In the genomic region with DNA sequence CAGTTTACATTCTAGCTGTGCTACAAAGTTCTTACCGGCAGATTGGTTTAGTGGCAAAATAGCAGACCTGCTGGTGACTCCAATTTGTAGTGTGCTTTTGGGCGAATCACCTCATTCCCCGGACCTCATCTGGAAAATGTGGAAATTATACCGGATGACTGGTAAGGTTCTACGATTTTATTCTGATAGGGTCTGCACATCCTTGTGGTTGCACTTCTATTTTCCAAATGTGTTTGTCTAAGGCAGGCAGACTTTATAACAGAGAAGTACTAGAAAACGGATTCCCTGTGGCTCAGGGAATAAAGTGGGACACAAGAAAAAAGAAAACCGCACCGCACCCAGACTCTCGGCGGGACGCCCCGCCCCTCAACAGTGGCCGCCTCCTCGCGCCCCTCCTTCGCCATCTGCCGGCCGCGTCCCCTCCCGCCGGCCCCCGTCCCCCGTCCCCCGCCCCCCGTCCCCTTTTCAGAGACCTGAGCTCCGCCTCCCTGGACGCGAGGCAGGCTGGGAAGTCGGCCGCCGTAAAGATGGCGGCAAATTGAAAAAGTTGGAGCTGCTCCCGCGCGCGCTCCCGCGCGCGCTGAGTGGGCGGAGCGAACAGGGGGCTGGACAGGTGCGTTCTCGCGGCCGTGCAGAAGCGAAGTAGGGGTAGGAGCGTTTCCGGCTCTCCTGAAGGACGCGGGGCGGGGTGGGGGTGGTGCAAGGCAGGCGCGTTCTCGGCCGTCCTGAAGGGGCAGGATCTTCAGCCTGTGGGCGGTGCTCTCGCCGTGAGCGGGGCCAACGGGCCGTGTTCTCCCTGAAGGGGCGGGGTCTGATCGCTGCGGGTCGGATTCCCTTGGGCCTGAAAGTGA, we compare ENCODE assay signal across 1 cellular context.
TF ChIP-seq lines count a peak whose summit lies in the region.

No MANE protein-coding gene starts in this region.

TF ChIP-seq in HepG2, 621 proteins besides CTCF, POLR2A, EP300 and RAD21 (continued from another document and continues in another):
- TF ChIP-seq ZBTB40 (IDR thresholded peaks at IDR 0.05) (no peak), ZBTB40 (CRISPR knock-in tag; IDR thresholded peaks at IDR 0.05) (no peak; the same call in 1 of the 2 replicates), SRY (CRISPR knock-in tag; IDR thresholded peaks at IDR 0.05) (no peak), MAF1 (CRISPR knock-in tag; IDR thresholded peaks at IDR 0.05; ENCODE audit: borderline replicate concordance) (no peak), ZNF556 (CRISPR knock-in tag; IDR thresholded peaks at IDR 0.05; ENCODE audit: borderline replicate concordance) (no peak), KAT2B (IDR thresholded peaks at IDR 0.05; ENCODE audit: borderline replicate concordance, low read depth, low read length) (no peak), ZNF562 (CRISPR knock-in tag; IDR thresholded peaks at IDR 0.05; ENCODE audit: borderline replicate concordance) (no peak), ZNF772 (CRISPR knock-in tag; IDR thresholded peaks at IDR 0.05) (no peak), HNRNPL (IDR thresholded peaks at IDR 0.05; ENCODE audit: low read depth, low read length) (no peak), ZNF605 (CRISPR knock-in tag; IDR thresholded peaks at IDR 0.05) (no peak), STAG1 (CRISPR knock-in tag; IDR thresholded peaks at IDR 0.05) (no peak), ZNF33A (CRISPR knock-in tag; IDR thresholded peaks at IDR 0.05; ENCODE audit: borderline replicate concordance) (no peak), NAIF1 (CRISPR knock-in tag; IDR thresholded peaks at IDR 0.05; ENCODE audit: borderline replicate concordance) (no peak), HNF1B (CRISPR knock-in tag; IDR thresholded peaks at IDR 0.05) (no peak), ZBTB3 (CRISPR knock-in tag; IDR thresholded peaks at IDR 0.05; ENCODE audit: borderline replicate concordance, low read depth) (no peak), HOXA7 (CRISPR knock-in tag; IDR thresholded peaks at IDR 0.05) (no peak), RELA (CRISPR knock-in tag; IDR thresholded peaks at IDR 0.05) (no peak), NCOA1 (CRISPR knock-in tag; IDR thresholded peaks at IDR 0.05) (no peak), CERS6 (CRISPR knock-in tag; IDR thresholded peaks at IDR 0.05) (no peak), SATB2 (CRISPR knock-in tag; IDR thresholded peaks at IDR 0.05) (no peak), KLF12 (CRISPR knock-in tag; IDR thresholded peaks at IDR 0.05; ENCODE audit: borderline replicate concordance) (no peak), ZNF567 (CRISPR knock-in tag; IDR thresholded peaks at IDR 0.05; ENCODE audit: borderline replicate concordance) (no peak), ZBTB38 (CRISPR knock-in tag; IDR thresholded peaks at IDR 0.05) (no peak), ZNF570 (CRISPR knock-in tag; IDR thresholded peaks at IDR 0.05; ENCODE audit: borderline replicate concordance) (no peak), ZNF781 (CRISPR knock-in tag; IDR thresholded peaks at IDR 0.05; ENCODE audit: borderline replicate concordance, not compliant biosample characterization) (no peak), KDM4B (CRISPR knock-in tag; IDR thresholded peaks at IDR 0.05) (no peak), BCL3 (CRISPR knock-in tag; IDR thresholded peaks at IDR 0.05) (no peak), DNMT1 (CRISPR knock-in tag; IDR thresholded peaks at IDR 0.05) (no peak)
- TF ChIP-seq, protein P1, sequence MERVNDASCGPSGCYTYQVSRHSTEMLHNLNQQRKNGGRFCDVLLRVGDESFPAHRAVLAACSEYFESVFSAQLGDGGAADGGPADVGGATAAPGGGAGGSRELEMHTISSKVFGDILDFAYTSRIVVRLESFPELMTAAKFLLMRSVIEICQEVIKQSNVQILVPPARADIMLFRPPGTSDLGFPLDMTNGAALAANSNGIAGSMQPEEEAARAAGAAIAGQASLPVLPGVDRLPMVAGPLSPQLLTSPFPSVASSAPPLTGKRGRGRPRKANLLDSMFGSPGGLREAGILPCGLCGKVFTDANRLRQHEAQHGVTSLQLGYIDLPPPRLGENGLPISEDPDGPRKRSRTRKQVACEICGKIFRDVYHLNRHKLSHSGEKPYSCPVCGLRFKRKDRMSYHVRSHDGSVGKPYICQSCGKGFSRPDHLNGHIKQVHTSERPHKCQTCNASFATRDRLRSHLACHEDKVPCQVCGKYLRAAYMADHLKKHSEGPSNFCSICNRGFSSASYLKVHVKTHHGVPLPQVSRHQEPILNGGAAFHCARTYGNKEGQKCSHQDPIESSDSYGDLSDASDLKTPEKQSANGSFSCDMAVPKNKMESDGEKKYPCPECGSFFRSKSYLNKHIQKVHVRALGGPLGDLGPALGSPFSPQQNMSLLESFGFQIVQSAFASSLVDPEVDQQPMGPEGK (CRISPR knock-in tag; IDR thresholded peaks at IDR 0.05): no peak; the same call in 1 of the 2 replicates
- TF ChIP-seq, protein P2, sequence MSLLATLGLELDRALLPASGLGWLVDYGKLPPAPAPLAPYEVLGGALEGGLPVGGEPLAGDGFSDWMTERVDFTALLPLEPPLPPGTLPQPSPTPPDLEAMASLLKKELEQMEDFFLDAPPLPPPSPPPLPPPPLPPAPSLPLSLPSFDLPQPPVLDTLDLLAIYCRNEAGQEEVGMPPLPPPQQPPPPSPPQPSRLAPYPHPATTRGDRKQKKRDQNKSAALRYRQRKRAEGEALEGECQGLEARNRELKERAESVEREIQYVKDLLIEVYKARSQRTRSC (CRISPR knock-in tag; IDR thresholded peaks at IDR 0.05; ENCODE audit: low read depth): no peak
- TF ChIP-seq, protein P3, sequence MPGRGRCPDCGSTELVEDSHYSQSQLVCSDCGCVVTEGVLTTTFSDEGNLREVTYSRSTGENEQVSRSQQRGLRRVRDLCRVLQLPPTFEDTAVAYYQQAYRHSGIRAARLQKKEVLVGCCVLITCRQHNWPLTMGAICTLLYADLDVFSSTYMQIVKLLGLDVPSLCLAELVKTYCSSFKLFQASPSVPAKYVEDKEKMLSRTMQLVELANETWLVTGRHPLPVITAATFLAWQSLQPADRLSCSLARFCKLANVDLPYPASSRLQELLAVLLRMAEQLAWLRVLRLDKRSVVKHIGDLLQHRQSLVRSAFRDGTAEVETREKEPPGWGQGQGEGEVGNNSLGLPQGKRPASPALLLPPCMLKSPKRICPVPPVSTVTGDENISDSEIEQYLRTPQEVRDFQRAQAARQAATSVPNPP (CRISPR knock-in tag; IDR thresholded peaks at IDR 0.05): no peak
- TF ChIP-seq, protein P4, sequence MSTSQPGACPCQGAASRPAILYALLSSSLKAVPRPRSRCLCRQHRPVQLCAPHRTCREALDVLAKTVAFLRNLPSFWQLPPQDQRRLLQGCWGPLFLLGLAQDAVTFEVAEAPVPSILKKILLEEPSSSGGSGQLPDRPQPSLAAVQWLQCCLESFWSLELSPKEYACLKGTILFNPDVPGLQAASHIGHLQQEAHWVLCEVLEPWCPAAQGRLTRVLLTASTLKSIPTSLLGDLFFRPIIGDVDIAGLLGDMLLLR (CRISPR knock-in tag; IDR thresholded peaks at IDR 0.05): no peak
- TF ChIP-seq, protein P5, sequence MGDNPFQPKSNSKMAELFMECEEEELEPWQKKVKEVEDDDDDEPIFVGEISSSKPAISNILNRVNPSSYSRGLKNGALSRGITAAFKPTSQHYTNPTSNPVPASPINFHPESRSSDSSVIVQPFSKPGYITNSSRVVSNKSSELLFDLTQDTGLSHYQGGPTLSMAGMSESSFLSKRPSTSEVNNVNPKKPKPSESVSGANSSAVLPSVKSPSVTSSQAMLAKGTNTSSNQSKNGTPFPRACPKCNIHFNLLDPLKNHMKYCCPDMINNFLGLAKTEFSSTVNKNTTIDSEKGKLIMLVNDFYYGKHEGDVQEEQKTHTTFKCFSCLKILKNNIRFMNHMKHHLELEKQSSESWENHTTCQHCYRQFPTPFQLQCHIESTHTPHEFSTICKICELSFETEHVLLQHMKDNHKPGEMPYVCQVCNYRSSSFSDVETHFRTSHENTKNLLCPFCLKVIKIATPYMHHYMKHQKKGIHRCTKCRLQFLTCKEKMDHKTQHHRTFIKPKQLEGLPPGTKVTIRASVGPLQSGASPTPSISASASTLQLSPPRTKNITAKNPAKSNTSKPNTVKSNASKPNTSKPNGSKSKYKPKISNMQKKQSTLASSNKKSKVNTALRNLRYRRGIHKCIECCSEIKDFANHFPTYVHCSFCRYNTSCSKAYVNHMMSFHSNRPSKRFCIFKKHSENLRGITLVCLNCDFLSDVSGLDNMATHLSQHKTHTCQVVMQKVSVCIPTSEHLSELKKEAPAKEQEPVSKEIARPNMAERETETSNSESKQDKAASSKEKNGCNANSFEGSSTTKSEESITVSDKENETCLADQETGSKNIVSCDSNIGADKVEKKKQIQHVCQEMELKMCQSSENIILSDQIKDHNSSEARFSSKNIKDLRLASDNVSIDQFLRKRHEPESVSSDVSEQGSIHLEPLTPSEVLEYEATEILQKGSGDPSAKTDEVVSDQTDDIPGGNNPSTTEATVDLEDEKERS (CRISPR knock-in tag; IDR thresholded peaks at IDR 0.05): no peak
